1 cellular context compared by ENCODE assay signal in genomic region chr2:173965372-173966025, GRCh38.
TF ChIP-seq lines count a peak whose summit lies in the region.

Gene SP3, minus strand, starts transcription at chr2:173965373. Its CDS starts 202 bp downstream, at chr2:173965171.

TF ChIP-seq in HepG2, 621 proteins besides CTCF, POLR2A, EP300 and RAD21 (continued from another document and continues in another):
- TF ChIP-seq RERE (CRISPR knock-in tag; IDR thresholded peaks at IDR 0.05; ENCODE audit: low read depth) = no peak
- peak; percentile 89 for TF ChIP-seq SALL1 (CRISPR knock-in tag; IDR thresholded peaks at IDR 0.05)
- peak; percentile 99 for TF ChIP-seq SP2 (CRISPR knock-in tag; IDR thresholded peaks at IDR 0.05)
- no peak for TF ChIP-seq ZNF282 (IDR thresholded peaks at IDR 0.05; ENCODE audit: partially characterized antibody)
- peak; percentile 87 for TF ChIP-seq ZNF788 (CRISPR knock-in tag; IDR thresholded peaks at IDR 0.05; ENCODE audit: borderline replicate concordance)
- peak; percentile 90 for TF ChIP-seq MAZ (IDR thresholded peaks at IDR 0.05; ENCODE audit: borderline replicate concordance, low read depth, low read length)
- TF ChIP-seq MAZ (CRISPR knock-in tag; IDR thresholded peaks at IDR 0.05; ENCODE audit: low read depth) = peak; percentile 87
- no peak for TF ChIP-seq ZNF10 (CRISPR knock-in tag; IDR thresholded peaks at IDR 0.05; ENCODE audit: borderline replicate concordance, low read depth)
- TF ChIP-seq PRPF4 (IDR thresholded peaks at IDR 0.05; ENCODE audit: low read depth, low read length, poor library complexity, severe bottlenecking) = no peak
- TF ChIP-seq ZNF775 (CRISPR knock-in tag; IDR thresholded peaks at IDR 0.05; ENCODE audit: borderline replicate concordance) = no peak
- TF ChIP-seq SAP130 (CRISPR knock-in tag; IDR thresholded peaks at IDR 0.05; ENCODE audit: low read depth) = peak; percentile 71
- TF ChIP-seq XBP1 (CRISPR knock-in tag; IDR thresholded peaks at IDR 0.05) = peak; percentile 56; the same call in 1 of the 2 replicates
- TF ChIP-seq ESRRA (CRISPR knock-in tag; IDR thresholded peaks at IDR 0.05; ENCODE audit: low read depth) = no peak
- TF ChIP-seq CC2D1A (CRISPR knock-in tag; IDR thresholded peaks at IDR 0.05) = no peak
- TF ChIP-seq ZNF615 (CRISPR knock-in tag; IDR thresholded peaks at IDR 0.05; ENCODE audit: borderline replicate concordance) = no peak
- TF ChIP-seq ZNF280B (CRISPR knock-in tag; IDR thresholded peaks at IDR 0.05; ENCODE audit: borderline replicate concordance) = peak; percentile 90
- peak; percentile 31; the same call in 1 of the 2 replicates for TF ChIP-seq NCOR1 (IDR thresholded peaks at IDR 0.05; ENCODE audit: borderline replicate concordance, low read length)
- 0 out of 2 replicates have a peak, but pooled peaks have one; percentile 59 for TF ChIP-seq ZNF670 (CRISPR knock-in tag; IDR thresholded peaks at IDR 0.05; ENCODE audit: borderline replicate concordance)
- 0 out of 2 replicates have a peak, but pooled peaks have one; percentile 13 for TF ChIP-seq NR3C1 (CRISPR knock-in tag; IDR thresholded peaks at IDR 0.05)
- TF ChIP-seq KIAA2018 (CRISPR knock-in tag; IDR thresholded peaks at IDR 0.05; ENCODE audit: borderline replicate concordance) = no peak
- TF ChIP-seq FOXA3 (CRISPR knock-in tag; IDR thresholded peaks at IDR 0.05) = no peak; the same call in 1 of the 2 replicates
- no peak for TF ChIP-seq MTF2 (CRISPR knock-in tag; IDR thresholded peaks at IDR 0.05; ENCODE audit: borderline replicate concordance)
- TF ChIP-seq SIX4 (CRISPR knock-in tag; IDR thresholded peaks at IDR 0.05) = no peak
- TF ChIP-seq USF2 (IDR thresholded peaks at IDR 0.05; ENCODE audit: low read depth, low read length) = no peak
- peak; percentile 49; the same call in 1 of the 2 replicates for TF ChIP-seq USF2 (CRISPR knock-in tag; IDR thresholded peaks at IDR 0.05; ENCODE audit: borderline replicate concordance)
- TF ChIP-seq ZNF136 (CRISPR knock-in tag; IDR thresholded peaks at IDR 0.05; ENCODE audit: low read depth) = no peak; the same call in 1 of the 2 replicates
- no peak for TF ChIP-seq ZNF337 (CRISPR knock-in tag; IDR thresholded peaks at IDR 0.05; ENCODE audit: borderline replicate concordance, low read depth)
- TF ChIP-seq ZFP36L2 (CRISPR knock-in tag; IDR thresholded peaks at IDR 0.05) = peak; percentile 60; the same call in 1 of the 2 replicates
- 0 out of 2 replicates have a peak, but pooled peaks have one; percentile 7 for TF ChIP-seq ZNF124 (CRISPR knock-in tag; IDR thresholded peaks at IDR 0.05)
- TF ChIP-seq GTF3A (CRISPR knock-in tag; conservative IDR thresholded peaks at IDR 0.05) = peak; percentile 85; the same call in 1 of the 2 replicates
- TF ChIP-seq SNAPC5 (CRISPR knock-in tag; IDR thresholded peaks at IDR 0.05; ENCODE audit: borderline replicate concordance) = no peak
- no peak for TF ChIP-seq CHD4 (IDR thresholded peaks at IDR 0.05; ENCODE audit: borderline replicate concordance, low read length)
- peak; percentile 78; the same call in 1 of the 2 replicates for TF ChIP-seq ARNTL (CRISPR knock-in tag; IDR thresholded peaks at IDR 0.05)
- no peak for TF ChIP-seq MTA3 (CRISPR knock-in tag; IDR thresholded peaks at IDR 0.05)
- peak; percentile 91; the same call in 1 of the 2 replicates for TF ChIP-seq ZNF674 (CRISPR knock-in tag; IDR thresholded peaks at IDR 0.05; ENCODE audit: low read depth)
- peak; percentile 48; the same call in 1 of the 2 replicates for TF ChIP-seq ZNF12 (CRISPR knock-in tag; IDR thresholded peaks at IDR 0.05)
- TF ChIP-seq RORA (CRISPR knock-in tag; IDR thresholded peaks at IDR 0.05) = no peak
- TF ChIP-seq ZNF24 (IDR thresholded peaks at IDR 0.05) = no peak
- TF ChIP-seq IKZF4 (CRISPR knock-in tag; IDR thresholded peaks at IDR 0.05; ENCODE audit: borderline replicate concordance, low read depth, not compliant biosample characterization) = no peak
- peak; percentile 53; the same call in 1 of the 2 replicates for TF ChIP-seq RELA (CRISPR knock-in tag; IDR thresholded peaks at IDR 0.05)
- TF ChIP-seq NCOA1 (CRISPR knock-in tag; IDR thresholded peaks at IDR 0.05) = no peak; the same call in 1 of the 2 replicates
- TF ChIP-seq ZNF770 (CRISPR knock-in tag; IDR thresholded peaks at IDR 0.05) = 0 out of 2 replicates have a peak, but pooled peaks have one; percentile 15
- TF ChIP-seq EZH2 (conservative IDR thresholded peaks at IDR 0.05; ENCODE audit: low read depth, low read length) = no peak
- TF ChIP-seq SRY (CRISPR knock-in tag; IDR thresholded peaks at IDR 0.05) = peak; percentile 96
- TF ChIP-seq ZNF839 (CRISPR knock-in tag; IDR thresholded peaks at IDR 0.05; ENCODE audit: borderline replicate concordance) = peak; percentile 95; the same call in 1 of the 2 replicates
- TF ChIP-seq HNRNPLL (IDR thresholded peaks at IDR 0.05; ENCODE audit: low read depth, low read length, poor library complexity, severe bottlenecking) = peak; percentile 75
- peak; percentile 89; the same call in 1 of the 2 replicates for TF ChIP-seq ZNF556 (CRISPR knock-in tag; IDR thresholded peaks at IDR 0.05; ENCODE audit: borderline replicate concordance)
